Comparison of ENCODE assay signal across 1 cellular context in genomic region chr7:96701258-96701657, GRCh38.
TF ChIP-seq lines count a peak whose summit lies in the region.

No MANE protein-coding gene starts in this region.

TF ChIP-seq in HepG2, 621 proteins besides CTCF, POLR2A, EP300 and RAD21 (continued from another document and continues in another):
- peak; percentile 29; the same call in 1 of the 2 replicates for TF ChIP-seq ARID5B (CRISPR knock-in tag; IDR thresholded peaks at IDR 0.05)
- TF ChIP-seq ETV5 (CRISPR knock-in tag; IDR thresholded peaks at IDR 0.05; ENCODE audit: borderline replicate concordance): peak; percentile 42; the same call in 1 of the 2 replicates
- no peak for TF ChIP-seq KDM3A (CRISPR knock-in tag; IDR thresholded peaks at IDR 0.05; ENCODE audit: low read depth)
- TF ChIP-seq ZNF841 (CRISPR knock-in tag; IDR thresholded peaks at IDR 0.05; ENCODE audit: borderline replicate concordance): no peak
- TF ChIP-seq ZNF7 (CRISPR knock-in tag; IDR thresholded peaks at IDR 0.05): 0 out of 2 replicates have a peak, but pooled peaks have one; percentile 10
- TF ChIP-seq SIN3A (IDR thresholded peaks at IDR 0.05; ENCODE audit: borderline replicate concordance, low read depth, low read length): no peak
- no peak for TF ChIP-seq ZNF780A (CRISPR knock-in tag; IDR thresholded peaks at IDR 0.05)
- peak; percentile 33; the same call in 1 of the 2 replicates for TF ChIP-seq SAP130 (CRISPR knock-in tag; IDR thresholded peaks at IDR 0.05; ENCODE audit: low read depth)
- no peak for TF ChIP-seq SOX6 (IDR thresholded peaks at IDR 0.05)
- TF ChIP-seq SOX6 (CRISPR knock-in tag; IDR thresholded peaks at IDR 0.05): peak; percentile 36; the same call in 1 of the 2 replicates
- 0 out of 2 replicates have a peak, but pooled peaks have one; percentile 14 for TF ChIP-seq RCOR2 (CRISPR knock-in tag; IDR thresholded peaks at IDR 0.05)
- peak; percentile 91 for TF ChIP-seq ZNF564 (CRISPR knock-in tag; IDR thresholded peaks at IDR 0.05)
- peak; percentile 50 for TF ChIP-seq ZMYM4 (CRISPR knock-in tag; IDR thresholded peaks at IDR 0.05)
- TF ChIP-seq PBX2 (CRISPR knock-in tag; IDR thresholded peaks at IDR 0.05): no peak
- TF ChIP-seq POGZ (CRISPR knock-in tag; IDR thresholded peaks at IDR 0.05): no peak
- TF ChIP-seq HDAC2 (CRISPR knock-in tag; IDR thresholded peaks at IDR 0.05): no peak
- TF ChIP-seq ZNF878 (CRISPR knock-in tag; IDR thresholded peaks at IDR 0.05): no peak
- TF ChIP-seq JUND (CRISPR knock-in tag; IDR thresholded peaks at IDR 0.05): no peak
- TF ChIP-seq ZNF616 (CRISPR knock-in tag; IDR thresholded peaks at IDR 0.05; ENCODE audit: low read depth): no peak
- TF ChIP-seq ZNF335 (CRISPR knock-in tag; IDR thresholded peaks at IDR 0.05): no peak
- TF ChIP-seq CENPT (CRISPR knock-in tag; IDR thresholded peaks at IDR 0.05; ENCODE audit: low read depth): no peak
- TF ChIP-seq HOMEZ (CRISPR knock-in tag; IDR thresholded peaks at IDR 0.05; ENCODE audit: low read depth): peak; percentile 60; the same call in 1 of the 2 replicates
- no peak for TF ChIP-seq ZNF354B (CRISPR knock-in tag; IDR thresholded peaks at IDR 0.05)
- TF ChIP-seq MIXL1 (CRISPR knock-in tag; IDR thresholded peaks at IDR 0.05): 0 out of 2 replicates have a peak, but pooled peaks have one; percentile 28
- TF ChIP-seq TRAFD1 (CRISPR knock-in tag; IDR thresholded peaks at IDR 0.05; ENCODE audit: borderline replicate concordance): no peak
- TF ChIP-seq PAXIP1 (CRISPR knock-in tag; conservative IDR thresholded peaks at IDR 0.05): 0 out of 2 replicates have a peak, but pooled peaks have one; percentile 40
- 0 out of 2 replicates have a peak, but pooled peaks have one; percentile 17 for TF ChIP-seq FOXA3 (CRISPR knock-in tag; IDR thresholded peaks at IDR 0.05)
- no peak for TF ChIP-seq NCOA2 (CRISPR knock-in tag; IDR thresholded peaks at IDR 0.05)
- TF ChIP-seq LCORL (IDR thresholded peaks at IDR 0.05): no peak
- TF ChIP-seq LCORL (CRISPR knock-in tag; IDR thresholded peaks at IDR 0.05): 0 out of 2 replicates have a peak, but pooled peaks have one; percentile 25
- TF ChIP-seq SOX13 (IDR thresholded peaks at IDR 0.05): no peak
- peak in 1 of 2 experiments; percentile 57; a peak in 1 of 4 replicates for TF ChIP-seq SOX13 (CRISPR knock-in tag; conservative IDR thresholded peaks at IDR 0.05 in 1 of 2, IDR thresholded peaks at IDR 0.05 in 1 of 2)
- TF ChIP-seq TCF7L2 (IDR thresholded peaks at IDR 0.05; ENCODE audit: low read depth, low read length): no peak
- TF ChIP-seq RXRB (CRISPR knock-in tag; IDR thresholded peaks at IDR 0.05; ENCODE audit: borderline replicate concordance): 0 out of 2 replicates have a peak, but pooled peaks have one; percentile 33
- TF ChIP-seq ZNF770 (CRISPR knock-in tag; IDR thresholded peaks at IDR 0.05): peak; percentile 72
- peak; percentile 39; the same call in 1 of the 2 replicates for TF ChIP-seq TCF7 (IDR thresholded peaks at IDR 0.05; ENCODE audit: low read depth)
- peak; percentile 33; the same call in 1 of the 2 replicates for TF ChIP-seq DRAP1 (CRISPR knock-in tag; IDR thresholded peaks at IDR 0.05)
- TF ChIP-seq ZNF570 (CRISPR knock-in tag; IDR thresholded peaks at IDR 0.05; ENCODE audit: borderline replicate concordance): no peak
- 0 out of 2 replicates have a peak, but pooled peaks have one; percentile 37 for TF ChIP-seq ZSCAN5A (CRISPR knock-in tag; IDR thresholded peaks at IDR 0.05; ENCODE audit: borderline replicate concordance)
- no peak for TF ChIP-seq MAFG (CRISPR knock-in tag; IDR thresholded peaks at IDR 0.05)
- no peak for TF ChIP-seq IKZF5 (CRISPR knock-in tag; IDR thresholded peaks at IDR 0.05)
- TF ChIP-seq SMARCC2 (IDR thresholded peaks at IDR 0.05): no peak
- 0 out of 2 replicates have a peak, but pooled peaks have one; percentile 9 for TF ChIP-seq FOSL2 (CRISPR knock-in tag; IDR thresholded peaks at IDR 0.05)
- TF ChIP-seq GFI1 (CRISPR knock-in tag; IDR thresholded peaks at IDR 0.05; ENCODE audit: borderline replicate concordance): 0 out of 2 replicates have a peak, but pooled peaks have one; percentile 53
- peak; percentile 66; the same call in 1 of the 2 replicates for TF ChIP-seq PITX1 (CRISPR knock-in tag; IDR thresholded peaks at IDR 0.05)
- TF ChIP-seq NFIC (IDR thresholded peaks at IDR 0.05; ENCODE audit: low read length): peak; percentile 5; the same call in 1 of the 2 replicates
- no peak for TF ChIP-seq ZNF577 (CRISPR knock-in tag; IDR thresholded peaks at IDR 0.05; ENCODE audit: borderline replicate concordance, low read depth)
- TF ChIP-seq ZNF644 (CRISPR knock-in tag; IDR thresholded peaks at IDR 0.05; ENCODE audit: low read depth): peak; percentile 89
- no peak for TF ChIP-seq ZNF839 (CRISPR knock-in tag; IDR thresholded peaks at IDR 0.05; ENCODE audit: borderline replicate concordance)
- TF ChIP-seq SKI (IDR thresholded peaks at IDR 0.05; ENCODE audit: partially characterized antibody): no peak
- TF ChIP-seq CEBPG (CRISPR knock-in tag; IDR thresholded peaks at IDR 0.05): 0 out of 2 replicates have a peak, but pooled peaks have one; percentile 19
- TF ChIP-seq CEBPB (IDR thresholded peaks at IDR 0.05; ENCODE audit: borderline replicate concordance, low read depth, low read length): peak; percentile 39; the same call in 1 of the 2 replicates
- no peak for TF ChIP-seq IRX3 (CRISPR knock-in tag; IDR thresholded peaks at IDR 0.05; ENCODE audit: borderline replicate concordance, low read depth)
